Comparison of ENCODE assay signal across 1 cellular context in genomic region chr20:48126227-48126740, GRCh38.
TF ChIP-seq lines count a peak whose summit lies in the region.

No MANE protein-coding gene starts in this region.

TF ChIP-seq in HepG2, 621 proteins besides CTCF, POLR2A, EP300 and RAD21 (continued from another document and continues in another):
- TF ChIP-seq NCOA2 (CRISPR knock-in tag; IDR thresholded peaks at IDR 0.05) (peak; percentile 54), ZFP37 (CRISPR knock-in tag; IDR thresholded peaks at IDR 0.05; ENCODE audit: borderline replicate concordance) (no peak), NFE2L2 (IDR thresholded peaks at IDR 0.05; ENCODE audit: low read length) (no peak), HOXD1 (CRISPR knock-in tag; IDR thresholded peaks at IDR 0.05) (no peak), ZNF788 (CRISPR knock-in tag; IDR thresholded peaks at IDR 0.05; ENCODE audit: borderline replicate concordance) (no peak; the same call in 1 of the 2 replicates), SIX4 (CRISPR knock-in tag; IDR thresholded peaks at IDR 0.05) (peak; percentile 69; the same call in 1 of the 2 replicates), SOX13 (IDR thresholded peaks at IDR 0.05) (no peak), SOX13 (CRISPR knock-in tag; conservative IDR thresholded peaks at IDR 0.05 in 1 of 2, IDR thresholded peaks at IDR 0.05 in 1 of 2) (0 out of 4 replicates have a peak, but pooled peaks of 1 of the 2 experiments have one; percentile 27), NR2C2 (CRISPR knock-in tag; IDR thresholded peaks at IDR 0.05; ENCODE audit: borderline replicate concordance) (peak; percentile 97), PREB (CRISPR knock-in tag; IDR thresholded peaks at IDR 0.05) (no peak), BCL6 (CRISPR knock-in tag; IDR thresholded peaks at IDR 0.05) (peak; percentile 36; the same call in 1 of the 2 replicates), ZKSCAN1 (IDR thresholded peaks at IDR 0.05; ENCODE audit: low read length) (no peak), ZNF33B (CRISPR knock-in tag; IDR thresholded peaks at IDR 0.05) (no peak), ZNF619 (CRISPR knock-in tag; IDR thresholded peaks at IDR 0.05) (no peak), STAT5B (CRISPR knock-in tag; IDR thresholded peaks at IDR 0.05) (no peak), ZNF891 (CRISPR knock-in tag; IDR thresholded peaks at IDR 0.05) (no peak), ZNF382 (CRISPR knock-in tag; IDR thresholded peaks at IDR 0.05; ENCODE audit: borderline replicate concordance) (no peak), ZNF383 (CRISPR knock-in tag; IDR thresholded peaks at IDR 0.05; ENCODE audit: borderline replicate concordance) (no peak), ZNF362 (CRISPR knock-in tag; IDR thresholded peaks at IDR 0.05; ENCODE audit: borderline replicate concordance) (no peak), ZNF225 (CRISPR knock-in tag; IDR thresholded peaks at IDR 0.05) (no peak), ZNF816 (CRISPR knock-in tag; IDR thresholded peaks at IDR 0.05; ENCODE audit: borderline replicate concordance) (no peak), GABPA (IDR thresholded peaks at IDR 0.05; ENCODE audit: low read depth, low read length) (no peak), GABPA (CRISPR knock-in tag; IDR thresholded peaks at IDR 0.05; ENCODE audit: low read depth) (peak; percentile 67), XBP1 (CRISPR knock-in tag; IDR thresholded peaks at IDR 0.05) (no peak), RFXANK (CRISPR knock-in tag; IDR thresholded peaks at IDR 0.05) (no peak), ZNF331 (CRISPR knock-in tag; IDR thresholded peaks at IDR 0.05) (peak; percentile 65; the same call in 1 of the 2 replicates), MAFF (IDR thresholded peaks at IDR 0.05; ENCODE audit: low read depth, low read length) (no peak), SAFB2 (CRISPR knock-in tag; IDR thresholded peaks at IDR 0.05; ENCODE audit: borderline replicate concordance, low read depth) (0 out of 2 replicates have a peak, but pooled peaks have one; percentile 32), NR1H2 (CRISPR knock-in tag; IDR thresholded peaks at IDR 0.05; ENCODE audit: borderline replicate concordance, low read depth) (no peak; the same call in 1 of the 2 replicates), ELF1 (CRISPR knock-in tag; IDR thresholded peaks at IDR 0.05) (no peak; the same call in 1 of the 2 replicates), NONO (IDR thresholded peaks at IDR 0.05) (no peak), NONO (CRISPR knock-in tag; conservative IDR thresholded peaks at IDR 0.05) (peak; percentile 62; the same call in 1 of the 2 replicates), ATF4 (CRISPR knock-in tag; IDR thresholded peaks at IDR 0.05) (peak in 1 of 2 experiments; percentile 91; a peak in 2 of 4 replicates), ZBTB1 (CRISPR knock-in tag; IDR thresholded peaks at IDR 0.05; ENCODE audit: borderline replicate concordance) (no peak), ZSCAN12 (CRISPR knock-in tag; IDR thresholded peaks at IDR 0.05) (no peak), CHD4 (IDR thresholded peaks at IDR 0.05; ENCODE audit: borderline replicate concordance, low read length) (no peak), CENPT (CRISPR knock-in tag; IDR thresholded peaks at IDR 0.05; ENCODE audit: low read depth) (no peak), ZKSCAN8 (CRISPR knock-in tag; IDR thresholded peaks at IDR 0.05; ENCODE audit: borderline replicate concordance) (no peak), GTF2F1 (IDR thresholded peaks at IDR 0.05; ENCODE audit: low read length) (no peak), SNAPC4 (CRISPR knock-in tag; IDR thresholded peaks at IDR 0.05) (no peak), SMAD1 (CRISPR knock-in tag; IDR thresholded peaks at IDR 0.05; ENCODE audit: borderline replicate concordance, low read depth) (no peak), SMARCC2 (IDR thresholded peaks at IDR 0.05) (no peak), NFKBIZ (CRISPR knock-in tag; IDR thresholded peaks at IDR 0.05) (0 out of 2 replicates have a peak, but pooled peaks have one; percentile 30), TAF1 (CRISPR knock-in tag; IDR thresholded peaks at IDR 0.05) (peak; percentile 31; the same call in 1 of the 2 replicates), ZNF644 (CRISPR knock-in tag; IDR thresholded peaks at IDR 0.05; ENCODE audit: low read depth) (peak; percentile 66; the same call in 1 of the 2 replicates), MEIS2 (CRISPR knock-in tag; IDR thresholded peaks at IDR 0.05) (no peak)
- TF ChIP-seq, protein P1, sequence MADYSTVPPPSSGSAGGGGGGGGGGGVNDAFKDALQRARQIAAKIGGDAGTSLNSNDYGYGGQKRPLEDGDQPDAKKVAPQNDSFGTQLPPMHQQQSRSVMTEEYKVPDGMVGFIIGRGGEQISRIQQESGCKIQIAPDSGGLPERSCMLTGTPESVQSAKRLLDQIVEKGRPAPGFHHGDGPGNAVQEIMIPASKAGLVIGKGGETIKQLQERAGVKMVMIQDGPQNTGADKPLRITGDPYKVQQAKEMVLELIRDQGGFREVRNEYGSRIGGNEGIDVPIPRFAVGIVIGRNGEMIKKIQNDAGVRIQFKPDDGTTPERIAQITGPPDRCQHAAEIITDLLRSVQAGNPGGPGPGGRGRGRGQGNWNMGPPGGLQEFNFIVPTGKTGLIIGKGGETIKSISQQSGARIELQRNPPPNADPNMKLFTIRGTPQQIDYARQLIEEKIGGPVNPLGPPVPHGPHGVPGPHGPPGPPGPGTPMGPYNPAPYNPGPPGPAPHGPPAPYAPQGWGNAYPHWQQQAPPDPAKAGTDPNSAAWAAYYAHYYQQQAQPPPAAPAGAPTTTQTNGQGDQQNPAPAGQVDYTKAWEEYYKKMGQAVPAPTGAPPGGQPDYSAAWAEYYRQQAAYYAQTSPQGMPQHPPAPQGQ (CRISPR knock-in tag; IDR thresholded peaks at IDR 0.05; ENCODE audit: borderline replicate concordance), result no peak
- TF ChIP-seq, protein P2, sequence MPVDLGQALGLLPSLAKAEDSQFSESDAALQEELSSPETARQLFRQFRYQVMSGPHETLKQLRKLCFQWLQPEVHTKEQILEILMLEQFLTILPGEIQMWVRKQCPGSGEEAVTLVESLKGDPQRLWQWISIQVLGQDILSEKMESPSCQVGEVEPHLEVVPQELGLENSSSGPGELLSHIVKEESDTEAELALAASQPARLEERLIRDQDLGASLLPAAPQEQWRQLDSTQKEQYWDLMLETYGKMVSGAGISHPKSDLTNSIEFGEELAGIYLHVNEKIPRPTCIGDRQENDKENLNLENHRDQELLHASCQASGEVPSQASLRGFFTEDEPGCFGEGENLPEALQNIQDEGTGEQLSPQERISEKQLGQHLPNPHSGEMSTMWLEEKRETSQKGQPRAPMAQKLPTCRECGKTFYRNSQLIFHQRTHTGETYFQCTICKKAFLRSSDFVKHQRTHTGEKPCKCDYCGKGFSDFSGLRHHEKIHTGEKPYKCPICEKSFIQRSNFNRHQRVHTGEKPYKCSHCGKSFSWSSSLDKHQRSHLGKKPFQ (CRISPR knock-in tag; IDR thresholded peaks at IDR 0.05; ENCODE audit: insufficient replicate concordance), result no peak
- TF ChIP-seq, protein P3, sequence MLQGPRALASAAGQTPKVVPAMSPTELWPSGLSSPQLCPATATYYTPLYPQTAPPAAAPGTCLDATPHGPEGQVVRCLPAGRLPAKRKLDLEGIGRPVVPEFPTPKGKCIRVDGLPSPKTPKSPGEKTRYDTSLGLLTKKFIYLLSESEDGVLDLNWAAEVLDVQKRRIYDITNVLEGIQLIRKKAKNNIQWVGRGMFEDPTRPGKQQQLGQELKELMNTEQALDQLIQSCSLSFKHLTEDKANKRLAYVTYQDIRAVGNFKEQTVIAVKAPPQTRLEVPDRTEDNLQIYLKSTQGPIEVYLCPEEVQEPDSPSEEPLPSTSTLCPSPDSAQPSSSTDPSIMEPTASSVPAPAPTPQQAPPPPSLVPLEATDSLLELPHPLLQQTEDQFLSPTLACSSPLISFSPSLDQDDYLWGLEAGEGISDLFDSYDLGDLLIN (CRISPR knock-in tag; IDR thresholded peaks at IDR 0.05; ENCODE audit: borderline replicate concordance), result no peak
